Comparison of ENCODE assay signal across 18 cellular contexts in the genomic region with DNA sequence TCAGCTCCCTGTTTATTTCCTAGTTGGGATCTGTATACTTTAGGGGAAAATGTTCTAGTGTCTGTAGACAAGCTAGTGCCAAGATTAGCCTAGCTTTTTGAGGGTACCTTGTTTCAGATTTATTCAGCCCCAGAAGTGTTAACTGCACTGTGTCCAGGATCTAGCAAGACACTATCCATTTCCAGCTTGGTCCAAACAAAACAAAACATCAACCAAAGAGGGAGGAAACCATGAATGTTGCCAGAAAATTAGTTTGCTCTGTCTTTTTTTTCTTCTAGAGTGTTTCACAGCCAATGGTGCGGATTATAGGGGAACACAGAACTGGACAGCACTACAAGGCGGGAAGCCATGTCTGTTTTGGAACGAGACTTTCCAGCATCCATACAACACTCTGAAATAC. TPM values are rescaled to one million over a fixed set of nuclear protein-coding genes. Genes with fewer than 3 reads are reported as not detected.
A peak's percentile ranks its signal among the peaks of the same experiment; 100 is the strongest.
DNase-seq lines count a peak whose midpoint lies in the region; ATAC-seq and TF ChIP-seq lines count a peak whose summit lies in the region.
"Had no signal": no experiment of that assay in that cellular context is flagged by ENCODE, and none has a peak within 500 bp of the region (broad histone marks: within the 10 kb centered on the region; RNA-seq: fewer than 3 reads in every experiment).

No MANE protein-coding gene starts in this region.

- CTCF ChIA-PET in AG04450 (lab: Charles Lee): interaction anchor here (0.6 to 1.3 kb wide), 4 partner anchors 17 to 60 kb away, joined by 3 to 6 read pairs (median 3); no protein-coding TSS in a partner anchor
- CTCF ChIA-PET in activated CD8-positive, alpha-beta T cell treated with anti-CD3 and anti-CD28 coated beads for 36 hours (lab: Charles Lee): no interaction called here
- CTCF ChIA-PET in naive thymus-derived CD4-positive, alpha-beta T cell (lab: Charles Lee): no interaction called here

- POLR2A ChIA-PET in AG04450 (lab: Yijun Ruan, JAX): interaction anchor here (1.6 kb wide), 1 partner anchor 23 kb away, joined by 6 read pairs; no protein-coding TSS in a partner anchor
- POLR2A ChIA-PET in activated CD8-positive, alpha-beta T cell treated with anti-CD3 and anti-CD28 coated beads for 36 hours (lab: Charles Lee): no interaction called here
- POLR2A ChIA-PET in naive thymus-derived CD4-positive, alpha-beta T cell (lab: Charles Lee): no interaction called here

- H3K4me1 ChIP-seq in left ventricle myocardium inferior: peaks cover 61% of the 10 kb centered on the region
- H3K4me1 ChIP-seq in naive thymus-derived CD4-positive, alpha-beta T cell (ENCODE audit: control insufficient read depth in 2 of 2, insufficient read depth in 2 of 2, low read length in 2 of 2): no peaks in the 10 kb centered on the region
- H3K4me1 ChIP-seq: A549 had no signal

- no peak overlapping the region for H3K4me3 ChIP-seq in AG04450 (ENCODE audit: low read depth, low read length)
- no peak overlapping the region for H3K4me3 ChIP-seq in left ventricle myocardium inferior
- no peak overlapping the region for H3K4me3 ChIP-seq in naive thymus-derived CD4-positive, alpha-beta T cell (ENCODE audit: low read length)
- H3K4me3 ChIP-seq: A549, coronary artery, lung had no signal

- intact Hi-C loops in left ventricle myocardium inferior (cut with micrococcal nuclease): no loop called here
- intact Hi-C loops in sciatic nerve (cut with DNase I): no loop called here
- intact Hi-C loops in activated CD8-positive, alpha-beta T cell treated with anti-CD3 and anti-CD28 coated beads for 36 hours (cut with micrococcal nuclease): no loop called here
- intact Hi-C loops in naive thymus-derived CD4-positive, alpha-beta T cell (cut with micrococcal nuclease): no loop called here

- no peaks in the 10 kb centered on the region for H3K9me3 ChIP-seq in AG04450 (ENCODE audit: control insufficient read depth, insufficient read depth, low read length)
- no peaks in the 10 kb centered on the region for H3K9me3 ChIP-seq in left ventricle myocardium inferior (replicated peaks)
- no peaks in the 10 kb centered on the region for H3K9me3 ChIP-seq in naive thymus-derived CD4-positive, alpha-beta T cell (ENCODE audit: control insufficient read depth in 2 of 3, low read length in 3 of 3)
- H3K9me3 ChIP-seq: A549 had no signal

- H3K27ac ChIP-seq in AG04450 (ENCODE audit: low read depth, low read length): peak overlapping the region; percentile 59
- H3K27ac ChIP-seq in left ventricle myocardium inferior (replicated peaks): peak overlapping the region; percentile 67
- no peak overlapping the region for H3K27ac ChIP-seq in naive thymus-derived CD4-positive, alpha-beta T cell (ENCODE audit: low read depth, low read length)
- H3K27ac ChIP-seq: A549, KMS-11 had no signal

- in situ Hi-C loops in G401 (cut with HindIII; ENCODE audit: low sequenced_read_pairs): no loop called here

- peaks cover 2% of the 10 kb centered on the region for H3K27me3 ChIP-seq in AG04450 (ENCODE audit: control insufficient read depth, insufficient read depth, low read length)
- H3K27me3 ChIP-seq in left ventricle myocardium inferior (ENCODE audit: low read depth): no peaks in the 10 kb centered on the region
- no peaks in the 10 kb centered on the region for H3K27me3 ChIP-seq in naive thymus-derived CD4-positive, alpha-beta T cell (ENCODE audit: control insufficient read depth in 2 of 2, insufficient read depth in 2 of 2, low read length in 2 of 2)

- H3K27ac Mint-ChIP-seq in activated CD8-positive, alpha-beta T cell treated with anti-CD3 and anti-CD28 coated beads for 36 hours: no peak overlapping the region
- H3K27ac Mint-ChIP-seq in naive thymus-derived CD4-positive, alpha-beta T cell: no peak overlapping the region
- H3K27ac Mint-ChIP-seq: activated T-cell treated with anti-CD3 and anti-CD28 coated beads, Interleukin-2, amount 50 U/mL, for 72 hours; CD8-positive, alpha-beta T cell; stimulated activated naive CD8-positive, alpha-beta T cell treated with anti-CD3 and anti-CD28 coated beads, Interleukin-15, Interleukin-2, amounts not matched to agents 100 ng/mL and 50 ng/mL, for 24 hours had no signal

- ATAC-seq in sciatic nerve: peak; percentile 91
- no peak for ATAC-seq in activated CD8-positive, alpha-beta T cell treated with anti-CD3 and anti-CD28 coated beads for 36 hours
- ATAC-seq in naive thymus-derived CD4-positive, alpha-beta T cell: no peak
- ATAC-seq: A549; activated T-cell treated with anti-CD3 and anti-CD28 coated beads, Interleukin-2, amount 50 U/mL, for 72 hours; CD8-positive, alpha-beta T cell had no signal

- TF ChIP-seq CTCF in AG04450 (IDR thresholded peaks at IDR 0.05; ENCODE audit: low read depth, low read length): no peak
- no peak for TF ChIP-seq CTCF in left ventricle myocardium inferior (IDR thresholded peaks at IDR 0.05; ENCODE audit: borderline replicate concordance)
- no peak for TF ChIP-seq CTCF in activated CD8-positive, alpha-beta T cell treated with anti-CD3 and anti-CD28 coated beads for 36 hours (IDR thresholded peaks at IDR 0.05)

- H3K36me3 ChIP-seq in left ventricle myocardium inferior: peaks cover 6% of the 10 kb centered on the region
- H3K36me3 ChIP-seq in naive thymus-derived CD4-positive, alpha-beta T cell (ENCODE audit: control insufficient read depth in 2 of 3, insufficient read depth in 3 of 3, low read length in 3 of 3): no peaks in the 10 kb centered on the region

- no peaks in the 10 kb centered on the region for H3K4me1 Mint-ChIP-seq in activated CD8-positive, alpha-beta T cell treated with anti-CD3 and anti-CD28 coated beads for 36 hours (ENCODE audit: low read depth)
- H3K4me1 Mint-ChIP-seq in naive thymus-derived CD4-positive, alpha-beta T cell: no peaks in the 10 kb centered on the region

- H3K27me3 Mint-ChIP-seq in activated CD8-positive, alpha-beta T cell treated with anti-CD3 and anti-CD28 coated beads for 36 hours: peaks cover 11% of the 10 kb centered on the region
- H3K27me3 Mint-ChIP-seq in naive thymus-derived CD4-positive, alpha-beta T cell: peaks cover 18 to 41% (median 24%) of the 10 kb centered on the region in 5 donors

- H3K9me3 Mint-ChIP-seq in activated CD8-positive, alpha-beta T cell treated with anti-CD3 and anti-CD28 coated beads for 36 hours: no peaks in the 10 kb centered on the region
- peaks cover 0 to 1% (median 0%) of the 10 kb centered on the region in 11 donors for H3K9me3 Mint-ChIP-seq in naive thymus-derived CD4-positive, alpha-beta T cell
- H3K9me3 Mint-ChIP-seq: activated T-cell treated with anti-CD3 and anti-CD28 coated beads, Interleukin-2, amount 50 U/mL, for 72 hours; CD8-positive, alpha-beta T cell; stimulated activated naive CD8-positive, alpha-beta T cell treated with anti-CD3 and anti-CD28 coated beads, Interleukin-15, Interleukin-2, amounts not matched to agents 100 ng/mL and 50 ng/mL, for 24 hours had no signal

- no peak overlapping the region for H3K4me3 Mint-ChIP-seq in activated CD8-positive, alpha-beta T cell treated with anti-CD3 and anti-CD28 coated beads for 36 hours
- H3K4me3 Mint-ChIP-seq in naive thymus-derived CD4-positive, alpha-beta T cell: no peak overlapping the region
- H3K4me3 Mint-ChIP-seq: activated T-cell treated with anti-CD3 and anti-CD28 coated beads, Interleukin-2, amount 50 U/mL, for 72 hours; CD8-positive, alpha-beta T cell; stimulated activated naive CD8-positive, alpha-beta T cell treated with anti-CD3 and anti-CD28 coated beads, Interleukin-15, Interleukin-2, amounts not matched to agents 100 ng/mL and 50 ng/mL, for 24 hours had no signal

- H3K36me3 Mint-ChIP-seq in activated CD8-positive, alpha-beta T cell treated with anti-CD3 and anti-CD28 coated beads for 36 hours (ENCODE audit: low read depth): no peaks in the 10 kb centered on the region
- no peaks in the 10 kb centered on the region for H3K36me3 Mint-ChIP-seq in naive thymus-derived CD4-positive, alpha-beta T cell
- H3K36me3 Mint-ChIP-seq: CD8-positive, alpha-beta T cell had no signal

- DNase-seq in AG04450 (ENCODE audit: low read depth, low spot score): no peak
- peak; percentile 54 for DNase-seq in astrocyte of the hippocampus (ENCODE audit: low read depth, low spot score)
- no peak for DNase-seq in left ventricle myocardium inferior
- DNase-seq in sciatic nerve (ENCODE audit: low spot score): no peak
- no peak for DNase-seq in NCI-H1092 treated with DMSO at 0.1 percent for 48 hours (lab: John Stamatoyannopoulos, UW)
- DNase-seq in activated CD8-positive, alpha-beta T cell treated with anti-CD3 and anti-CD28 coated beads for 36 hours: no peak
- DNase-seq in naive thymus-derived CD4-positive, alpha-beta T cell: no peak
- DNase-seq in G401 (ENCODE audit: low spot score): no peak
- DNase-seq: activated T-cell treated with anti-CD3 and anti-CD28 coated beads, Interleukin-2, amount 50 U/mL, for 72 hours; CD8-positive, alpha-beta T cell; NCI-H1417; NCI-H345 had no signal

RNA-seq across cellular contexts. Expression of gene KREMEN1, which starts 21.1 kb away (rescaled TPM):
- polyA plus RNA-seq in AG04450 (2011; rRNA removed): 5.9 and 7.5 TPM in 2 replicates
- 7.6 and 9.4 TPM in 2 replicates for polyA minus RNA-seq in AG04450 (2011; rRNA and poly(A)+ RNA removed)
- 102 TPM for total RNA-seq in left ventricle myocardium inferior
- 21.5 TPM for total RNA-seq in sciatic nerve
- under 1 TPM; 0.11 to 0.43 TPM for total RNA-seq in activated CD8-positive, alpha-beta T cell treated with anti-CD3 and anti-CD28 coated beads for 36 hours
- total RNA-seq in naive thymus-derived CD4-positive, alpha-beta T cell: 1 to 10 TPM in 1 of 5 experiments, not detected in 4; 1.1 TPM
- not detected for polyA plus RNA-seq in naive thymus-derived CD4-positive, alpha-beta T cell
- total RNA-seq in G401 (2014; rRNA removed; shearing (Covaris generic)): 9.3 and 9.7 TPM in 2 replicates
- total RNA-seq: CD8-positive, alpha-beta T cell had no signal

RNA-seq across cellular contexts. Expression of gene C22orf31, which starts 32.3 kb away (rescaled TPM):
- polyA plus RNA-seq in AG04450 (2011; rRNA removed): 0.11 and 0.12 TPM in 2 replicates
- not detected in 2 replicates for polyA minus RNA-seq in AG04450 (2011; rRNA and poly(A)+ RNA removed)
- 0.30 TPM for total RNA-seq in left ventricle myocardium inferior
- total RNA-seq in sciatic nerve: not detected
- total RNA-seq in activated CD8-positive, alpha-beta T cell treated with anti-CD3 and anti-CD28 coated beads for 36 hours: not detected
- not detected for total RNA-seq in naive thymus-derived CD4-positive, alpha-beta T cell
- not detected for polyA plus RNA-seq in naive thymus-derived CD4-positive, alpha-beta T cell
- total RNA-seq in G401 (2014; rRNA removed; shearing (Covaris generic)): not detected in 2 replicates
- total RNA-seq: activated T-cell treated with anti-CD3 and anti-CD28 coated beads, Interleukin-2, amount 50 U/mL, for 72 hours; CD8-positive, alpha-beta T cell; lung; SK-MEL-5 had no signal
- polyA plus RNA-seq: A549 had no signal
